ENCODE assay signal across 8 cellular contexts in the genomic region with DNA sequence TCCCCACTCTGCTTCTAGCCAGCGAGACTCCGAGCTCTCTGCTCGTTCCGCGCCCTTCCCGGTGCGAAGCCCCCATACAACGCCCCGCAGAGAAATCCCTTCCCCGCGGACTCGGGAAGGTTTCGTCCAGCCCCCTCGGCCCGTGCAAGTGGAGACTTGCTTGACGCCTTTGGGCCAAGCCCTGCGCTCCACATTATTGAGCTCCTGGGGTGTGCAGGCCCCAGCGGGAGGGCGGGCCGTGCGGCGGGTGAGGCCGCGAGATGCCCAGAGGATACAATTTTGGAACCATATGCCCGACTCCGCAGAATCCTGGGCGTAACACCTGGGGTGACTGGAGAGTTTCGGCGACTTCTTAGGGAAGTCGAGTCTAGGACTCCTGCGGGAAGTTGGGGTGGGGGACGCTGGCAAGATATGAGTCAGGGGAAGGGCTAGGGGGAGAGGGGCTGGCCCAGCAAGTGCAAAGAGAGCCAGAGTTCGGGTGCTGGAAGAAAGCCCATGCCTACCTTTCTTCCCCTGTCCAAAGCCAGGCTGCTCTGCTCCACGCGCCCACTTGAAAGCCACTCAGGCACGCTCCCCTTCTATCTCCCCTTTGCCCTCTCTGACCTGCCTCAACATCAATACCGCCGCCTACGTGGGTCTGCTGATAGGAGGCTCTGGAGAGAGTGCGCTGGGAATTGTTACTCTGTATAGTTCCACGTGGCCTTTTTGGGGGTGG. TPM values are rescaled to one million over a fixed set of nuclear protein-coding genes. Genes with fewer than 3 reads are reported as not detected.
DNase-seq lines count a peak whose midpoint lies in the region; ATAC-seq, FAIRE-seq and TF ChIP-seq lines count a peak whose summit lies in the region.

No MANE protein-coding gene starts in this region.

- no peaks in the 10 kb centered on the region for H3K9me3 ChIP-seq in HUES48 (ENCODE audit: control insufficient read depth, insufficient read depth, low read length)
- no peaks in the 10 kb centered on the region for H3K9me3 ChIP-seq in effector memory CD4-positive, alpha-beta T cell (ENCODE audit: control insufficient read depth, low read length)

- H3K4me3 ChIP-seq in HUES48 (ENCODE audit: low read depth, low read length), result peak overlapping the region; percentile 59
- H3K4me3 ChIP-seq in effector memory CD4-positive, alpha-beta T cell (ENCODE audit: insufficient read depth, low read depth, low read length, poor library complexity, severe bottlenecking), result peak overlapping the region; percentile 39

- H3K4me1 ChIP-seq in HUES48 (ENCODE audit: control insufficient read depth, insufficient read depth, low read length), result peaks cover 18% of the 10 kb centered on the region; the same call in 1 of the 2 replicates
- H3K4me1 ChIP-seq in effector memory CD4-positive, alpha-beta T cell (ENCODE audit: control insufficient read depth, insufficient read depth, low read length, poor library complexity, severe bottlenecking), result peaks cover 4% of the 10 kb centered on the region

- no peak overlapping the region for H3K9ac ChIP-seq in HUES48 (ENCODE audit: low read depth, low read length)

- FAIRE-seq in D721Med (lab: Jason Lieb, UNC), result no peak

- H3K27me3 ChIP-seq in HUES48 (ENCODE audit: control insufficient read depth, insufficient read depth, low read length), result peaks cover 44% of the 10 kb centered on the region
- no peaks in the 10 kb centered on the region for H3K27me3 ChIP-seq in effector memory CD4-positive, alpha-beta T cell (replicated peaks; ENCODE audit: control insufficient read depth, insufficient read depth, low read length, poor library complexity, severe bottlenecking)

- in situ Hi-C loops in Caki2 (cut with HindIII; ENCODE audit: low pct_unique_long_range_greater_than_20kb, low sequenced_read_pairs) (no loop called here), GM13976 (cut with MboI; ENCODE audit: low sequenced_read_pairs, unreplicated experiment) (no loop called here)

- peak; percentile 22 for ATAC-seq in omental fat pad (ENCODE audit: low FRiP score)

- no peaks in the 10 kb centered on the region for H3K36me3 ChIP-seq in HUES48 (ENCODE audit: control insufficient read depth, insufficient read depth, low read length)
- H3K36me3 ChIP-seq in effector memory CD4-positive, alpha-beta T cell (ENCODE audit: control insufficient read depth, insufficient read depth, low read length), result no peaks in the 10 kb centered on the region

- peak; percentile 42 for DNase-seq in Caki2 (ENCODE audit: low read depth)
- DNase-seq in effector memory CD4-positive, alpha-beta T cell, result no peak
- DNase-seq in omental fat pad (ENCODE audit: low spot score), result no peak
- DNase-seq in NCI-H526 treated with DMSO at 0.1 percent for 48 hours (lab: John Stamatoyannopoulos, UW), result no peak
- DNase-seq in GM13976 (ENCODE audit: low spot score), result no peak
- no peak for DNase-seq in D721Med (ENCODE audit: insufficient read length, low spot score)
- DNase-seq in cerebellar nuclear complex (lab: John Stamatoyannopoulos, UW), result no peak

- no peak overlapping the region for H3K27ac ChIP-seq in HUES48 (ENCODE audit: low read depth, low read length)
- no peak overlapping the region for H3K27ac ChIP-seq in effector memory CD4-positive, alpha-beta T cell (ENCODE audit: insufficient read depth, low read length, poor library complexity, severe bottlenecking)

- TF ChIP-seq CTCF in omental fat pad (IDR thresholded peaks at IDR 0.05), result no peak
- TF ChIP-seq CTCF in GM13976 (IDR thresholded peaks at IDR 0.05; ENCODE audit: borderline replicate concordance, control extremely low read depth, extremely low read depth, insufficient read depth, missing control alignments), result no peak
- TF ChIP-seq CTCF in D721Med (IDR thresholded peaks at IDR 0.05; ENCODE audit: insufficient read depth, missing control alignments), result no peak

RNA-seq across cellular contexts. Expression of gene ELF4, which starts 1.1 kb away (rescaled TPM):
- total RNA-seq in Caki2 (2014; rRNA removed; shearing (Covaris generic); ENCODE audit: low replicate concordance), result 12.5 and 16.0 TPM in 2 replicates
- total RNA-seq in omental fat pad, result 10 to 100 TPM; 10.8 to 30.5 (median 15.0) TPM

RNA-seq across cellular contexts. Expression of gene AIFM1, which starts 54.3 kb away (rescaled TPM):
- 29.7 and 39.0 TPM in 2 replicates for total RNA-seq in Caki2 (2014; rRNA removed; shearing (Covaris generic); ENCODE audit: low replicate concordance)
- 10 to 100 TPM; 14.7 to 21.2 (median 16.9) TPM for total RNA-seq in omental fat pad
